Comparison of ENCODE assay signal across 11 cellular contexts in genomic region chr7:116653204-116653603, GRCh38. TPM values are rescaled to one million over a fixed set of nuclear protein-coding genes. Genes with fewer than 3 reads are reported as not detected.
DNase-seq lines count a peak whose midpoint lies in the region; ATAC-seq and TF ChIP-seq lines count a peak whose summit lies in the region.
"Had no signal": no experiment of that assay in that cellular context is flagged by ENCODE, and none has a peak within 500 bp of the region (broad histone marks: within the 10 kb centered on the region; RNA-seq: fewer than 3 reads in every experiment).

No MANE protein-coding gene starts in this region.

- H3K9me3 ChIP-seq in Loucy (ENCODE audit: insufficient read depth, low read depth, low read length) (no peaks in the 10 kb centered on the region), sigmoid colon (no peaks in the 10 kb centered on the region), neuronal stem cell (replicated peaks in 1 of 2; ENCODE audit: control insufficient read depth in 2 of 2, insufficient read depth in 1 of 2, low read depth in 1 of 2, low read length in 2 of 2) (peaks cover 0 to 3% of the 10 kb centered on the region in 2 donors)

- ATAC-seq in GM19023 (IDR thresholded peaks at IDR 0.05; ENCODE audit: unreplicated experiment), result peak; percentile 47
- no peak for ATAC-seq in GM18498 (IDR thresholded peaks at IDR 0.05; ENCODE audit: unreplicated experiment)
- ATAC-seq: left lobe of liver had no signal

- no peak for TF ChIP-seq EP300 in sigmoid colon (IDR thresholded peaks at IDR 0.05)

- no peaks in the 10 kb centered on the region for H3F3A ChIP-seq in Loucy (ENCODE audit: low read depth)

- intact Hi-C loops in sigmoid colon (cut with DNase I), result no loop called here

- no peaks in the 10 kb centered on the region for H3K79me2 ChIP-seq in Loucy (ENCODE audit: insufficient read depth, low read length)

- DNase-seq in epithelial cell of esophagus (ENCODE audit: low read depth) (peak; percentile 98), sigmoid colon (no peak), neuronal stem cell (ENCODE audit: low spot score) (no peak), SIG-M5 (lab: John Stamatoyannopoulos, UW) (no peak)
- DNase-seq in central memory CD4-positive, alpha-beta T cell, result no peak
- DNase-seq: activated CD4-positive, alpha-beta memory T cell treated with anti-CD3 and anti-CD28 coated beads, Interleukin-2, amount 10 ng/mL, durations not matched to agents 7 days and 5 days; stimulated activated CD4-positive, alpha-beta T cell treated with anti-CD3 and anti-CD28 coated beads, Interleukin-12 subunit alpha, Interleukin-12 subunit beta, amount 100 ng/mL, for 4 hours had no signal

- peak overlapping the region in 3 of 4 donors; percentile 19 to 49 (median 42) for H3K27ac ChIP-seq in sigmoid colon
- H3K27ac ChIP-seq in neuronal stem cell (replicated peaks; ENCODE audit: low read length), result no peak overlapping the region

- no peak overlapping the region for H3K14ac ChIP-seq in neuronal stem cell (ENCODE audit: low read length)

- H4K8ac ChIP-seq in neuronal stem cell (ENCODE audit: low read depth, low read length), result no peak overlapping the region

- H4K20me1 ChIP-seq in Loucy (ENCODE audit: insufficient read depth, low read length, poor library complexity, severe bottlenecking), result no peaks in the 10 kb centered on the region

- H3K4me1 ChIP-seq in Loucy (ENCODE audit: insufficient read depth, low read length, poor library complexity, severe bottlenecking) (peaks cover 12% of the 10 kb centered on the region), sigmoid colon (peaks cover 0 to 10% (median 9%) of the 10 kb centered on the region in 4 donors), neuronal stem cell (ENCODE audit: control insufficient read depth in 2 of 2, insufficient read depth in 1 of 2, low read depth in 1 of 2, low read length in 2 of 2) (no peaks in the 10 kb centered on the region)

- H2AFZ ChIP-seq in Loucy (ENCODE audit: low read length) (no peak overlapping the region), neuronal stem cell (ENCODE audit: low read length) (no peak overlapping the region)

- H2BK15ac ChIP-seq in neuronal stem cell (ENCODE audit: low read length), result no peak overlapping the region

- no peak for TF ChIP-seq POLR2A in sigmoid colon (IDR thresholded peaks at IDR 0.05)

- H3K18ac ChIP-seq in neuronal stem cell (ENCODE audit: low read length), result no peak overlapping the region

- no peak overlapping the region for H2BK5ac ChIP-seq in neuronal stem cell (ENCODE audit: low read length)

- no peak overlapping the region for H3K9ac ChIP-seq in Loucy (ENCODE audit: low read depth, low read length, poor library complexity, severe bottlenecking)
- H3K9ac ChIP-seq in neuronal stem cell (ENCODE audit: low read depth, low read length, poor library complexity), result no peak overlapping the region

- no peak overlapping the region for H2BK12ac ChIP-seq in neuronal stem cell (ENCODE audit: low read length)

- H3K27me3 ChIP-seq in Loucy (ENCODE audit: insufficient read depth, low read length, poor library complexity, severe bottlenecking) (no peaks in the 10 kb centered on the region), sigmoid colon (no peaks in the 10 kb centered on the region), neuronal stem cell (ENCODE audit: control insufficient read depth in 3 of 3, insufficient read depth in 3 of 3, low read depth in 1 of 3, low read length in 3 of 3) (peaks cover 0 to 9% (median 0%) of the 10 kb centered on the region in 3 experiments)

- H3K4ac ChIP-seq in neuronal stem cell (ENCODE audit: low read length), result no peak overlapping the region

- H3K4me2 ChIP-seq in Loucy (ENCODE audit: low read depth, low read length, poor library complexity, severe bottlenecking) (peak overlapping the region; percentile 28), neuronal stem cell (ENCODE audit: insufficient read depth, low read length, poor library complexity, severe bottlenecking) (no peak overlapping the region)

- WGBS in sigmoid colon, 2 donors, result 61 to 70% methylated on average over 3 of the region's 3 CpGs
- WGBS in neuronal stem cell (ENCODE audit: extremely low coverage in 2 of 2, insufficient read length in 2 of 2, insufficient replicate concordance in 1 of 2), 2 donors, result no CpG with 5 or more reads among the region's 3 CpGs

- no peaks in the 10 kb centered on the region for H3K36me3 ChIP-seq in Loucy (ENCODE audit: insufficient read depth, low read length)
- H3K36me3 ChIP-seq in sigmoid colon, result no peaks in the 10 kb centered on the region
- H3K36me3 ChIP-seq in neuronal stem cell (replicated peaks in 1 of 2; ENCODE audit: control insufficient read depth in 2 of 2, insufficient read depth in 2 of 2, low read length in 2 of 2), result no peaks in the 10 kb centered on the region

- no peaks in the 10 kb centered on the region for H3K9me2 ChIP-seq in Loucy (replicated peaks; ENCODE audit: low read depth, low read length)

- no peaks in the 10 kb centered on the region for H3K79me1 ChIP-seq in neuronal stem cell (ENCODE audit: low read depth, low read length)

- no peak overlapping the region for H2AK5ac ChIP-seq in neuronal stem cell (ENCODE audit: low read depth, low read length)

- H2BK120ac ChIP-seq in neuronal stem cell (ENCODE audit: low read depth, low read length), result no peak overlapping the region

- no peak overlapping the region for H3K4me3 ChIP-seq in Loucy (ENCODE audit: low read length, poor library complexity, severe bottlenecking)
- H3K4me3 ChIP-seq in epithelial cell of esophagus (ENCODE audit: low read length), result no peak overlapping the region
- no peak overlapping the region for H3K4me3 ChIP-seq in sigmoid colon
- H3K4me3 ChIP-seq in neuronal stem cell (ENCODE audit: low read length in 2 of 2), result no peak overlapping the region

- H4K91ac ChIP-seq in neuronal stem cell (ENCODE audit: low read depth, low read length, poor library complexity), result no peak overlapping the region

- H3K23ac ChIP-seq in neuronal stem cell (ENCODE audit: low read depth, low read length, poor library complexity), result no peak overlapping the region

- TF ChIP-seq CTCF in Loucy (conservative IDR thresholded peaks at IDR 0.05; ENCODE audit: low read length), result no peak
- TF ChIP-seq CTCF in epithelial cell of esophagus (IDR thresholded peaks at IDR 0.05; ENCODE audit: insufficient read depth, low read depth, low read length, missing control alignments), result no peak
- no peak for TF ChIP-seq CTCF in sigmoid colon (IDR thresholded peaks at IDR 0.05)

RNA-seq across cellular contexts. Expression of gene MET, which starts 18.8 kb away (rescaled TPM):
- total RNA-seq in sigmoid colon, result 10 to 100 TPM; 15.9 to 21.6 (median 18.6) TPM
- 10 to 100 TPM in 1 of 3 donors, 1 to 10 TPM in 2; 1.2 to 10.5 (median 1.8) TPM for polyA plus RNA-seq in sigmoid colon
- 1.2 TPM for polyA plus RNA-seq in neuronal stem cell (2013, experiment 1 of 2)
- 0.72 TPM for polyA plus RNA-seq in neuronal stem cell (2013, experiment 2 of 2)
